ENCODE assay signal across 1 cellular context in genomic region chr11:20131744-20132666, GRCh38.
A peak's percentile ranks its signal among the peaks of the same experiment; 100 is the strongest.
TF ChIP-seq lines count a peak whose summit lies in the region.

No MANE protein-coding gene starts in this region.

TF ChIP-seq in HepG2, 621 proteins besides CTCF, POLR2A, EP300 and RAD21 (continued from another document and continues in another):
- TF ChIP-seq, protein P1, sequence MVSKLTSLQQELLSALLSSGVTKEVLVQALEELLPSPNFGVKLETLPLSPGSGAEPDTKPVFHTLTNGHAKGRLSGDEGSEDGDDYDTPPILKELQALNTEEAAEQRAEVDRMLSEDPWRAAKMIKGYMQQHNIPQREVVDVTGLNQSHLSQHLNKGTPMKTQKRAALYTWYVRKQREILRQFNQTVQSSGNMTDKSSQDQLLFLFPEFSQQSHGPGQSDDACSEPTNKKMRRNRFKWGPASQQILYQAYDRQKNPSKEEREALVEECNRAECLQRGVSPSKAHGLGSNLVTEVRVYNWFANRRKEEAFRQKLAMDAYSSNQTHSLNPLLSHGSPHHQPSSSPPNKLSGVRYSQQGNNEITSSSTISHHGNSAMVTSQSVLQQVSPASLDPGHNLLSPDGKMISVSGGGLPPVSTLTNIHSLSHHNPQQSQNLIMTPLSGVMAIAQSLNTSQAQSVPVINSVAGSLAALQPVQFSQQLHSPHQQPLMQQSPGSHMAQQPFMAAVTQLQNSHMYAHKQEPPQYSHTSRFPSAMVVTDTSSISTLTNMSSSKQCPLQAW (CRISPR knock-in tag; IDR thresholded peaks at IDR 0.05), result no peak
- TF ChIP-seq SRY (CRISPR knock-in tag; IDR thresholded peaks at IDR 0.05), result no peak
- TF ChIP-seq ZBTB7A (CRISPR knock-in tag; IDR thresholded peaks at IDR 0.05), result no peak
- TF ChIP-seq ZNF598 (CRISPR knock-in tag; IDR thresholded peaks at IDR 0.05; ENCODE audit: borderline replicate concordance), result peak; percentile 52; the same call in 1 of the 2 replicates
- TF ChIP-seq KDM3A (CRISPR knock-in tag; IDR thresholded peaks at IDR 0.05; ENCODE audit: low read depth), result no peak
- no peak for TF ChIP-seq ZNF709 (CRISPR knock-in tag; IDR thresholded peaks at IDR 0.05)
- no peak for TF ChIP-seq ATAD3A (CRISPR knock-in tag; IDR thresholded peaks at IDR 0.05)
- TF ChIP-seq, protein P2, sequence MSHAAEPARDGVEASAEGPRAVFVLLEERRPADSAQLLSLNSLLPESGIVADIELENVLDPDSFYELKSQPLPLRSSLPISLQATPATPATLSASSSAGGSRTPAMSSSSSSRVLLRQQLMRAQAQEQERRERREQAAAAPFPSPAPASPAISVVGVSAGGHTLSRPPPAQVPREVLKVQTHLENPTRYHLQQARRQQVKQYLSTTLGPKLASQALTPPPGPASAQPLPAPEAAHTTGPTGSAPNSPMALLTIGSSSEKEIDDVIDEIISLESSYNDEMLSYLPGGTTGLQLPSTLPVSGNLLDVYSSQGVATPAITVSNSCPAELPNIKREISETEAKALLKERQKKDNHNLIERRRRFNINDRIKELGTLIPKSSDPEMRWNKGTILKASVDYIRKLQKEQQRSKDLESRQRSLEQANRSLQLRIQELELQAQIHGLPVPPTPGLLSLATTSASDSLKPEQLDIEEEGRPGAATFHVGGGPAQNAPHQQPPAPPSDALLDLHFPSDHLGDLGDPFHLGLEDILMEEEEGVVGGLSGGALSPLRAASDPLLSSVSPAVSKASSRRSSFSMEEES (CRISPR knock-in tag; IDR thresholded peaks at IDR 0.05), result peak; percentile 23; the same call in 1 of the 2 replicates
- no peak for TF ChIP-seq PRPF4 (IDR thresholded peaks at IDR 0.05; ENCODE audit: low read depth, low read length, poor library complexity, severe bottlenecking)
- TF ChIP-seq, protein P3, sequence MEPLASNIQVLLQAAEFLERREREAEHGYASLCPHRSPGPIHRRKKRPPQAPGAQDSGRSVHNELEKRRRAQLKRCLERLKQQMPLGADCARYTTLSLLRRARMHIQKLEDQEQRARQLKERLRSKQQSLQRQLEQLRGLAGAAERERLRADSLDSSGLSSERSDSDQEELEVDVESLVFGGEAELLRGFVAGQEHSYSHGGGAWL (CRISPR knock-in tag; IDR thresholded peaks at IDR 0.05), result no peak
- TF ChIP-seq, protein P4, sequence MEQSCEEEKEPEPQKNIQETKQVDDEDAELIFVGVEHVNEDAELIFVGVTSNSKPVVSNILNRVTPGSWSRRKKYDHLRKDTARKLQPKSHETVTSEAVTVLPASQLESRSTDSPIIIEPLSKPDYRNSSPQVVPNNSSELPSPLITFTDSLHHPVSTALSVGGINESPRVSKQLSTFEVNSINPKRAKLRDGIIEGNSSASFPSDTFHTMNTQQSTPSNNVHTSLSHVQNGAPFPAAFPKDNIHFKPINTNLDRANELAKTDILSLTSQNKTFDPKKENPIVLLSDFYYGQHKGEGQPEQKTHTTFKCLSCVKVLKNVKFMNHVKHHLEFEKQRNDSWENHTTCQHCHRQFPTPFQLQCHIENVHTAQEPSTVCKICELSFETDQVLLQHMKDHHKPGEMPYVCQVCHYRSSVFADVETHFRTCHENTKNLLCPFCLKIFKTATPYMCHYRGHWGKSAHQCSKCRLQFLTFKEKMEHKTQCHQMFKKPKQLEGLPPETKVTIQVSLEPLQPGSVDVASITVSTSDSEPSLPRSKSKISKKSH (CRISPR knock-in tag; IDR thresholded peaks at IDR 0.05; ENCODE audit: borderline replicate concordance), result no peak
- 0 out of 2 replicates have a peak, but pooled peaks have one; percentile 38 for TF ChIP-seq ZBTB7B (CRISPR knock-in tag; IDR thresholded peaks at IDR 0.05)
- no peak for TF ChIP-seq NONO (IDR thresholded peaks at IDR 0.05)
- no peak for TF ChIP-seq NONO (CRISPR knock-in tag; conservative IDR thresholded peaks at IDR 0.05)
- TF ChIP-seq ZNF230 (CRISPR knock-in tag; IDR thresholded peaks at IDR 0.05), result no peak
- TF ChIP-seq, protein P5, sequence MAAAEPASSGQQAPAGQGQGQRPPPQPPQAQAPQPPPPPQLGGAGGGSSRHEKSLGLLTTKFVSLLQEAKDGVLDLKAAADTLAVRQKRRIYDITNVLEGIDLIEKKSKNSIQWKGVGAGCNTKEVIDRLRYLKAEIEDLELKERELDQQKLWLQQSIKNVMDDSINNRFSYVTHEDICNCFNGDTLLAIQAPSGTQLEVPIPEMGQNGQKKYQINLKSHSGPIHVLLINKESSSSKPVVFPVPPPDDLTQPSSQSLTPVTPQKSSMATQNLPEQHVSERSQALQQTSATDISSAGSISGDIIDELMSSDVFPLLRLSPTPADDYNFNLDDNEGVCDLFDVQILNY (CRISPR knock-in tag; conservative IDR thresholded peaks at IDR 0.05), result no peak
- no peak for TF ChIP-seq ZNF710 (CRISPR knock-in tag; IDR thresholded peaks at IDR 0.05; ENCODE audit: borderline replicate concordance)
- TF ChIP-seq MBNL3 (CRISPR knock-in tag; conservative IDR thresholded peaks at IDR 0.05), result no peak
- peak in 1 of 2 experiments; percentile 26; a peak in 1 of 4 replicates for TF ChIP-seq HMGXB4 (CRISPR knock-in tag; IDR thresholded peaks at IDR 0.05; ENCODE audit: borderline replicate concordance in 1 of 2, low read depth in 1 of 2)
- TF ChIP-seq KAT7 (CRISPR knock-in tag; IDR thresholded peaks at IDR 0.05; ENCODE audit: borderline replicate concordance), result no peak
- TF ChIP-seq ZSCAN9 (CRISPR knock-in tag; IDR thresholded peaks at IDR 0.05; ENCODE audit: borderline replicate concordance), result no peak
- no peak for TF ChIP-seq SALL1 (CRISPR knock-in tag; IDR thresholded peaks at IDR 0.05)
- TF ChIP-seq, protein P6, sequence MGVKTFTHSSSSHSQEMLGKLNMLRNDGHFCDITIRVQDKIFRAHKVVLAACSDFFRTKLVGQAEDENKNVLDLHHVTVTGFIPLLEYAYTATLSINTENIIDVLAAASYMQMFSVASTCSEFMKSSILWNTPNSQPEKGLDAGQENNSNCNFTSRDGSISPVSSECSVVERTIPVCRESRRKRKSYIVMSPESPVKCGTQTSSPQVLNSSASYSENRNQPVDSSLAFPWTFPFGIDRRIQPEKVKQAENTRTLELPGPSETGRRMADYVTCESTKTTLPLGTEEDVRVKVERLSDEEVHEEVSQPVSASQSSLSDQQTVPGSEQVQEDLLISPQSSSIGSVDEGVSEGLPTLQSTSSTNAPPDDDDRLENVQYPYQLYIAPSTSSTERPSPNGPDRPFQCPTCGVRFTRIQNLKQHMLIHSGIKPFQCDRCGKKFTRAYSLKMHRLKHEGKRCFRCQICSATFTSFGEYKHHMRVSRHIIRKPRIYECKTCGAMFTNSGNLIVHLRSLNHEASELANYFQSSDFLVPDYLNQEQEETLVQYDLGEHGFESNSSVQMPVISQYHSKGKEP (CRISPR knock-in tag; IDR thresholded peaks at IDR 0.05), result no peak
- TF ChIP-seq ZFY (CRISPR knock-in tag; IDR thresholded peaks at IDR 0.05), result 0 out of 2 replicates have a peak, but pooled peaks have one; percentile 26
- TF ChIP-seq SMAD9 (CRISPR knock-in tag; IDR thresholded peaks at IDR 0.05), result 0 out of 2 replicates have a peak, but pooled peaks have one; percentile 43
- TF ChIP-seq ZNF556 (CRISPR knock-in tag; IDR thresholded peaks at IDR 0.05; ENCODE audit: borderline replicate concordance), result no peak
- TF ChIP-seq RFX3 (CRISPR knock-in tag; IDR thresholded peaks at IDR 0.05), result no peak
- TF ChIP-seq ZNF33A (CRISPR knock-in tag; IDR thresholded peaks at IDR 0.05; ENCODE audit: borderline replicate concordance), result no peak
- TF ChIP-seq ZNF407 (CRISPR knock-in tag; IDR thresholded peaks at IDR 0.05; ENCODE audit: not compliant biosample characterization), result no peak
- TF ChIP-seq ZNF652 (CRISPR knock-in tag; IDR thresholded peaks at IDR 0.05; ENCODE audit: borderline replicate concordance, low read depth), result no peak
- no peak for TF ChIP-seq ZNF441 (CRISPR knock-in tag; IDR thresholded peaks at IDR 0.05; ENCODE audit: borderline replicate concordance)
- TF ChIP-seq PAX8 (CRISPR knock-in tag; IDR thresholded peaks at IDR 0.05; ENCODE audit: borderline replicate concordance), result no peak
- no peak for TF ChIP-seq NFIC (IDR thresholded peaks at IDR 0.05; ENCODE audit: low read length)
